Comparison of ENCODE assay signal across 8 cellular contexts in the genomic region with DNA sequence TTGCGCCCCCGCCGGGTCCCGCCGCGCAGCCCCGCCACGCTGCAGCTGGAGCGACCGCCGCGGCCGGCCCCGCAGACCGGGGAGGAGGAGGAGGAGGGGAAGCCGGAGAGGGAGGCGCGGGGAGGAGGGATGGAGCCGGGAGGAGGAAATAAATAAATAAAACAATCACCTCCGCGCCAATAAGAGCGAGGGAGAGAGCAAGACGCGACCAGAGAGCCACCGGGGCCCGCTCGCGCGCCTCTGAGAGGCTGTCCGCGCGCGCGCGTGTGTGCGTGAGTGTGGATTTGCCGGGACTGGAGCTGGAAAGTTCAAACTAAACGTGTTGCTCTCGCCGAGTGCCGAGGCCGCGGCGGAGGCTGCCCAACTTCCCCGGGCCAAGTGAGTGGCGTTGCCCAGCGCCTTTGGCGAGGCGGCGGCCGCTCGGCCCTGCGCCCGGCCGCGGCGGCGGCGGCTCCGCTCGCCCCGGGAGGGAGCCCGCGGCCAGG.
DNase-seq lines count a peak whose midpoint lies in the region; ATAC-seq and TF ChIP-seq lines count a peak whose summit lies in the region.

No MANE protein-coding gene starts in this region.

- H3K9me3 ChIP-seq in left lung (no peaks in the 10 kb centered on the region), testis (no peaks in the 10 kb centered on the region)

- H3K27me3 ChIP-seq in GM06990 (replicated peaks; ENCODE audit: control insufficient read depth, insufficient read depth, low read length) (no peaks in the 10 kb centered on the region), left lung (peaks cover 51 to 72% of the 10 kb centered on the region in 2 donors), testis (no peaks in the 10 kb centered on the region)

- no peak overlapping the region for H3K27ac Mint-ChIP-seq in chondrocyte (ENCODE audit: unreplicated experiment)

- peaks cover 18% of the 10 kb centered on the region for H3K4me1 Mint-ChIP-seq in chondrocyte (ENCODE audit: low read depth)

- H3K36me3 ChIP-seq in GM06990 (ENCODE audit: control insufficient read depth, insufficient read depth, low read length) = no peaks in the 10 kb centered on the region
- H3K36me3 ChIP-seq in left lung = no peaks in the 10 kb centered on the region
- no peaks in the 10 kb centered on the region for H3K36me3 ChIP-seq in testis (ENCODE audit: low read depth, missing control alignments)

- no peaks in the 10 kb centered on the region for H3K9me3 Mint-ChIP-seq in chondrocyte (ENCODE audit: low read depth)

- H3K4me1 ChIP-seq in left lung = peaks cover 6 to 12% of the 10 kb centered on the region in 2 donors
- peaks cover 14% of the 10 kb centered on the region for H3K4me1 ChIP-seq in testis

- TF ChIP-seq POLR2A in testis (IDR thresholded peaks at IDR 0.05) = no peak

- no peaks in the 10 kb centered on the region for H3K36me3 Mint-ChIP-seq in chondrocyte (ENCODE audit: low read depth)

- WGBS in testis, 2 donors = 0 to 2% methylated on average over 36 to 60 of the region's 64 CpGs

- intact Hi-C loops in left lung (cut with DNase I) = no loop called here
- intact Hi-C loops in testis (cut with DNase I; ENCODE audit: low total_unique reads) = no loop called here

- ATAC-seq in HG02623 (IDR thresholded peaks at IDR 0.05; ENCODE audit: unreplicated experiment) = peak; percentile 26
- ATAC-seq in left lung = peak; percentile 84
- no peak for ATAC-seq in HG03280 (IDR thresholded peaks at IDR 0.05; ENCODE audit: unreplicated experiment)

- H3K27me3 Mint-ChIP-seq in chondrocyte (ENCODE audit: low read depth) = peaks cover 50% of the 10 kb centered on the region

- H3K4me3 Mint-ChIP-seq in chondrocyte (ENCODE audit: unreplicated experiment) = peak overlapping the region; percentile 80

- H3K4me3 ChIP-seq in GM06990 (replicated peaks; ENCODE audit: low read depth, low read length) (no peak overlapping the region), left lung (peak overlapping the region; percentile 26 to 39), testis (peak overlapping the region; percentile 52 to 57)

- peak; percentile 77 for DNase-seq in GM06990 (ENCODE audit: extremely low read depth, insufficient read length)
- peak; percentile 80 for DNase-seq in NCI-H748 (lab: John Stamatoyannopoulos, UW; ENCODE audit: unreplicated experiment)
- peak; percentile 80 for DNase-seq in chondrocyte (ENCODE audit: low spot score)
- peak in 1 of 2 donors; percentile 50 for DNase-seq in left lung
- DNase-seq in testis = peak; percentile 60
- DNase-seq in NCI-H345 treated with DMSO at 0.1 percent for 48 hours (lab: John Stamatoyannopoulos, UW; ENCODE audit: unreplicated experiment) = no peak

- no peak for TF ChIP-seq CTCF in GM06990 (IDR thresholded peaks at IDR 0.05; ENCODE audit: insufficient read depth, low read length, poor library complexity, severe bottlenecking)
- no peak for TF ChIP-seq CTCF in chondrocyte (IDR thresholded peaks at IDR 0.05)
- no peak for TF ChIP-seq CTCF in left lung (IDR thresholded peaks at IDR 0.05)
- no peak for TF ChIP-seq CTCF in testis (IDR thresholded peaks at IDR 0.05)

- H3K27ac ChIP-seq in left lung (no peak overlapping the region), testis (no peak overlapping the region)
